In the genomic region with DNA sequence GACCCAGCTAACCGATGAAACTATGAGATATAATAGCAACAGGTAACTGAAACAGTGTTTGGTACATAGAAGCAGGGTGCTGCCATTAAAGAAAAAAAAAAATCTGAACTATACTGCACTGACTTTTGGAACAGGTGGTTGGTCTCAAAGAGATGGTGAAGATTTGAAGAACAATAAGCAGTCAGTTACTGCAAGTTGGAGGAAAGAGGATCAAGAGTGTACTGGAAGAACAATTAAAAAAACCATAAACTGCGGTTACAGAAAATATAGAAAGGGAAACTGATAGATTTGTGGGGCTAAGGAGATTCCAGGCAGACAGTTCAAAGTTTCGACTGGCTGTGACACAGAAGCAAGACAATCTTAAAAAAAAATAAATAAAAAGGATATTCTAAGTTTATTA, we compare ENCODE assay signal across 28 cellular contexts.
"Had no signal": no experiment of that assay in that cellular context is flagged by ENCODE, and none has a peak within 500 bp of the region (broad histone marks: within the 10 kb centered on the region; RNA-seq: fewer than 3 reads in every experiment).

No MANE protein-coding gene starts in this region.

- ATAC-seq: activated CD4-positive, CD25-positive, alpha-beta regulatory T cell treated with anti-CD3 and anti-CD28 coated beads, Interleukin-2, amount 50 U/mL, for 24 hours; activated CD8-positive, alpha-beta T cell treated with anti-CD3 and anti-CD28 coated beads for 36 hours; activated T-cell treated with anti-CD3 and anti-CD28 coated beads, Interleukin-2, amount 50 U/mL, for 4 hours; activated T-helper 17 cell treated with anti-CD3 and anti-CD28 coated beads, Interleukin-2, amount 50 U/mL, for 72 hours; esophagus mucosa had no signal

- H3K9me3 Mint-ChIP-seq: activated CD8-positive, alpha-beta T cell treated with anti-CD3 and anti-CD28 coated beads for 36 hours had no signal

- H3K27me3 Mint-ChIP-seq: activated B cell treated with CpG ODN at 0.5 μM for 24 hours; activated CD8-positive, alpha-beta T cell treated with anti-CD3 and anti-CD28 coated beads for 36 hours; activated naive CD8-positive, alpha-beta T cell; activated T-helper 17 cell treated with anti-CD3 and anti-CD28 coated beads, Interleukin-2, amount 50 U/mL, for 72 hours; central memory CD8-positive, alpha-beta T cell; dendritic cell treated with granulocyte-macrophage colony-stimulating factor and Interleukin-4, amounts not matched to agents 40 ng/mL and 50 ng/mL, for 4 days had no signal

- H3K27me3 ChIP-seq: brain microvascular endothelial cell, dorsolateral prefrontal cortex had no signal

- DNase-seq: activated B cell treated with CpG ODN at 0.5 μM for 24 hours; activated CD4-positive, alpha-beta T cell treated with anti-CD3 and anti-CD28 coated beads for 48 hours; activated CD4-positive, alpha-beta T cell treated with anti-CD3 and anti-CD28 coated beads, Interleukin-2, amount 50 U/mL, for 1 hour; activated CD4-positive, alpha-beta T cell treated with anti-CD3 and anti-CD28 coated beads, Interleukin-2, amount 50 U/mL, for 48 hours; activated CD8-positive, alpha-beta memory T cell treated with anti-CD3 and anti-CD28 coated beads for 24 hours; activated CD8-positive, alpha-beta T cell treated with anti-CD3 and anti-CD28 coated beads for 36 hours; activated effector memory CD4-positive, alpha-beta T cell treated with Interleukin-2 at 50 U/mL for 16 hours; activated gamma-delta T cell treated with Interleukin-2 at 50 U/mL for 16 hours; activated naive CD4-positive, alpha-beta T cell treated with anti-CD3 and anti-CD28 coated beads, Interleukin-2, amount 50 U/mL, for 16 hours; activated naive CD4-positive, alpha-beta T cell treated with Interleukin-2 at 50 U/mL for 16 hours; activated T-cell treated with anti-CD3 and anti-CD28 coated beads, Interleukin-2, amount 50 U/mL, for 4 hours; amniotic stem cell; anterior cingulate cortex; brain microvascular endothelial cell; dorsolateral prefrontal cortex; effector memory CD4-positive, alpha-beta T cell; endodermal cell; foreskin fibroblast; head of caudate nucleus; T-helper 2 cell had no signal

- H3K4me3 ChIP-seq: coronary artery, dorsolateral prefrontal cortex had no signal

- H3K4me3 Mint-ChIP-seq: activated B cell treated with CpG ODN at 0.5 μM for 24 hours; activated CD8-positive, alpha-beta T cell treated with anti-CD3 and anti-CD28 coated beads for 36 hours; activated naive CD8-positive, alpha-beta T cell; activated T-cell treated with anti-CD3 and anti-CD28 coated beads, Interleukin-2, amount 50 U/mL, for 4 hours; activated T-helper 17 cell treated with anti-CD3 and anti-CD28 coated beads, Interleukin-2, amount 50 U/mL, for 72 hours; central memory CD8-positive, alpha-beta T cell; dendritic cell treated with granulocyte-macrophage colony-stimulating factor and Interleukin-4, amounts not matched to agents 40 ng/mL and 50 ng/mL, for 4 days; endodermal cell had no signal

- H3K36me3 ChIP-seq: brain microvascular endothelial cell had no signal

- H3K27ac ChIP-seq: brain microvascular endothelial cell, coronary artery, dorsolateral prefrontal cortex, VCaP had no signal

- H3K36me3 Mint-ChIP-seq: activated naive CD8-positive, alpha-beta T cell had no signal

- H3K4me1 Mint-ChIP-seq: activated B cell treated with CpG ODN at 0.5 μM for 24 hours; activated T-helper 17 cell treated with anti-CD3 and anti-CD28 coated beads, Interleukin-2, amount 50 U/mL, for 72 hours; central memory CD8-positive, alpha-beta T cell; endodermal cell had no signal

- H3K27ac Mint-ChIP-seq: activated B cell treated with CpG ODN at 0.5 μM for 24 hours; activated CD8-positive, alpha-beta T cell treated with anti-CD3 and anti-CD28 coated beads for 36 hours; activated naive CD8-positive, alpha-beta T cell; activated T-helper 17 cell treated with anti-CD3 and anti-CD28 coated beads, Interleukin-2, amount 50 U/mL, for 72 hours; dendritic cell treated with granulocyte-macrophage colony-stimulating factor and Interleukin-4, amounts not matched to agents 40 ng/mL and 50 ng/mL, for 4 days; endodermal cell had no signal
